ENCODE assay signal across 14 cellular contexts in genomic region chr14:51533160-51533559, GRCh38.
DNase-seq lines count a peak whose midpoint lies in the region; ATAC-seq, FAIRE-seq and TF ChIP-seq lines count a peak whose summit lies in the region.
"Had no signal": no experiment of that assay in that cellular context is flagged by ENCODE, and none has a peak within 500 bp of the region (broad histone marks: within the 10 kb centered on the region; RNA-seq: fewer than 3 reads in every experiment).

No MANE protein-coding gene starts in this region.

- H3K9me3 ChIP-seq in adipocyte (ENCODE audit: control insufficient read depth, low read length) = no peaks in the 10 kb centered on the region
- no peaks in the 10 kb centered on the region for H3K9me3 ChIP-seq in pancreas

- H3K4me1 ChIP-seq in adipocyte (ENCODE audit: control insufficient read depth, insufficient read depth, low read length) (peaks cover 18% of the 10 kb centered on the region), foreskin keratinocyte (peaks cover 50% of the 10 kb centered on the region), pancreas (peaks cover 0 to 15% (median 0%) of the 10 kb centered on the region in 3 donors)

- WGBS in pancreas, 2 donors = 76 to 77% methylated on average over 2 of the region's 2 CpGs

- TF ChIP-seq CTCF in AG10803 (conservative IDR thresholded peaks at IDR 0.05; ENCODE audit: low read length) (no peak), foreskin keratinocyte (conservative IDR thresholded peaks at IDR 0.05) (no peak), pancreas (IDR thresholded peaks at IDR 0.05) (no peak)

- H3K9ac ChIP-seq in adipocyte (ENCODE audit: low read length) = peak overlapping the region; percentile 5

- intact Hi-C loops in sciatic nerve (cut with DNase I) = no loop called here
- intact Hi-C loops in pancreas (cut with DNase I) = no loop called here

- peak; percentile 96 for ATAC-seq in foreskin keratinocyte
- no peak for ATAC-seq in sciatic nerve
- no peak for ATAC-seq in GM18517 (IDR thresholded peaks at IDR 0.05; ENCODE audit: unreplicated experiment)
- ATAC-seq in pancreas = no peak
- ATAC-seq: stimulated activated naive B cell treated with anti-CD40 and anti-IgM and Interleukin-4, amounts not matched to agents 10 μg/mL and 1 μg/mL and 100 μg/mL, for 72 hours had no signal

- H3K27me3 ChIP-seq in adipocyte (replicated peaks; ENCODE audit: control insufficient read depth, insufficient read depth, low read length) (no peaks in the 10 kb centered on the region), foreskin keratinocyte (no peaks in the 10 kb centered on the region), pancreas (no peaks in the 10 kb centered on the region)

- H3K4me3 ChIP-seq in AG10803 (ENCODE audit: low read length) (no peak overlapping the region), adipocyte (ENCODE audit: low read length) (no peak overlapping the region), pancreas (no peak overlapping the region)

- no peak for FAIRE-seq in pancreas (lab: Jason Lieb, UNC)
- FAIRE-seq: HepG2 had no signal

- H3K27ac ChIP-seq in foreskin keratinocyte = peak overlapping the region; percentile 87
- H3K27ac ChIP-seq in pancreas = no peak overlapping the region

- peak; percentile 86 for DNase-seq in AG10803 (ENCODE audit: low read depth)
- peak; percentile 65 for DNase-seq in HT1080 (ENCODE audit: low read depth)
- peak; percentile 57 for DNase-seq in adipocyte (ENCODE audit: low read depth)
- DNase-seq in foreskin keratinocyte = peak; percentile 96 to 99
- no peak for DNase-seq in sciatic nerve (ENCODE audit: low spot score)
- no peak for DNase-seq in NCI-H2227 (lab: John Stamatoyannopoulos, UW; ENCODE audit: unreplicated experiment)
- DNase-seq in pancreas = no peak
- DNase-seq: activated naive CD4-positive, alpha-beta T cell treated with Interleukin-2 at 50 U/mL for 16 hours; cerebellar nuclear complex; NCI-H524; stimulated activated CD4-positive, alpha-beta T cell treated with anti-CD3 and anti-CD28 coated beads, Interleukin-2, amount 100 ng/mL, for 48 hours; stimulated activated naive B cell treated with anti-CD40 and anti-IgM and Interleukin-4, amounts not matched to agents 10 μg/mL and 1 μg/mL and 100 μg/mL, for 72 hours had no signal

- no peaks in the 10 kb centered on the region for H3K36me3 ChIP-seq in adipocyte (ENCODE audit: control insufficient read depth, insufficient read depth, low read length, severe bottlenecking)
- no peaks in the 10 kb centered on the region for H3K36me3 ChIP-seq in pancreas

Comparison
In these comparisons a context has a peak if more than half of its experiments do, and no peak if none do; other contexts are left out.
1. DNase-seq: peak in AG10803 (single experiment), HT1080 (single experiment), adipocyte (single experiment) and foreskin keratinocyte (2 of 2); none in sciatic nerve (single experiment), NCI-H2227 (single experiment) and pancreas (0 of 6).